10 cellular contexts compared by ENCODE assay signal in genomic region chr5:172800088-172800551, GRCh38. TPM values are rescaled to one million over a fixed set of nuclear protein-coding genes. Genes with fewer than 3 reads are reported as not detected.
DNase-seq lines count a peak whose midpoint lies in the region; ATAC-seq and TF ChIP-seq lines count a peak whose summit lies in the region.
"Had no signal": no experiment of that assay in that cellular context is flagged by ENCODE, and none has a peak within 500 bp of the region (broad histone marks: within the 10 kb centered on the region; RNA-seq: fewer than 3 reads in every experiment).

No MANE protein-coding gene starts in this region.

- intact Hi-C loops in ovary (cut with DNase I) = no loop called here
- intact Hi-C loops in gastrocnemius medialis (cut with DNase I; ENCODE audit: low total_unique reads) = no loop called here

- no peak overlapping the region for H3K4me2 ChIP-seq in GM23338

- H3K4me1 Mint-ChIP-seq in CD4-positive, CD25-positive, alpha-beta regulatory T cell = peaks cover 0 to 10% (median 8%) of the 10 kb centered on the region in 4 donors
- H3K4me1 Mint-ChIP-seq in GM23338 = peaks cover 8% of the 10 kb centered on the region

- no peaks in the 10 kb centered on the region for H3K27me3 Mint-ChIP-seq in CD4-positive, CD25-positive, alpha-beta regulatory T cell
- H3K27me3 Mint-ChIP-seq in GM23338 (ENCODE audit: insufficient read depth, low read depth, poor library complexity) = peaks cover 6% of the 10 kb centered on the region

- peak; percentile 15 for TF ChIP-seq POLR2A in ovary (IDR thresholded peaks at IDR 0.05)
- TF ChIP-seq POLR2A in gastrocnemius medialis (IDR thresholded peaks at IDR 0.05) = no peak

- TF ChIP-seq CTCF in ovary (IDR thresholded peaks at IDR 0.05) = no peak
- TF ChIP-seq CTCF in GM23338 (conservative IDR thresholded peaks at IDR 0.05; ENCODE audit: low read depth in 2 of 2) = no peak
- no peak for TF ChIP-seq CTCF in gastrocnemius medialis (IDR thresholded peaks at IDR 0.05 in 4 of 5, conservative IDR thresholded peaks at IDR 0.05 in 1 of 5)

- no peak overlapping the region for H3K27ac ChIP-seq in CD4-positive, CD25-positive, alpha-beta regulatory T cell (ENCODE audit: insufficient read depth, low read length, poor library complexity, severe bottlenecking)
- no peak overlapping the region for H3K27ac ChIP-seq in ovary
- no peak overlapping the region for H3K27ac ChIP-seq in GM23338 (ENCODE audit: low read depth)
- peak overlapping the region in 2 of 4 donors; percentile 3 to 31 for H3K27ac ChIP-seq in gastrocnemius medialis
- H3K27ac ChIP-seq: prostate gland had no signal

- H3K4me1 ChIP-seq in CD4-positive, CD25-positive, alpha-beta regulatory T cell (ENCODE audit: control insufficient read depth, insufficient read depth, low read length, poor library complexity, severe bottlenecking) = peaks cover 4% of the 10 kb centered on the region
- H3K4me1 ChIP-seq in ovary (ENCODE audit: insufficient read depth) = peaks cover 8% of the 10 kb centered on the region
- peaks cover 8% of the 10 kb centered on the region; the same call in 1 of the 2 replicates for H3K4me1 ChIP-seq in GM23338 (ENCODE audit: insufficient read depth)
- H3K4me1 ChIP-seq in gastrocnemius medialis = peaks cover 10 to 15% of the 10 kb centered on the region in 2 donors
- H3K4me1 ChIP-seq: prostate gland had no signal

- no peaks in the 10 kb centered on the region for H3K9me2 ChIP-seq in GM23338 (ENCODE audit: insufficient read depth)

- no peaks in the 10 kb centered on the region for H3K9me3 ChIP-seq in CD4-positive, CD25-positive, alpha-beta regulatory T cell (ENCODE audit: control insufficient read depth in 2 of 2, low read length in 2 of 2)
- no peaks in the 10 kb centered on the region for H3K9me3 ChIP-seq in ovary
- H3K9me3 ChIP-seq in gastrocnemius medialis = no peaks in the 10 kb centered on the region
- H3K9me3 ChIP-seq: prostate gland had no signal

- no peak overlapping the region for H3K4me3 Mint-ChIP-seq in CD4-positive, CD25-positive, alpha-beta regulatory T cell
- H3K4me3 Mint-ChIP-seq in GM23338 = no peak overlapping the region

- H3K27me3 ChIP-seq in CD4-positive, CD25-positive, alpha-beta regulatory T cell (ENCODE audit: control insufficient read depth, insufficient read depth, low read length) = no peaks in the 10 kb centered on the region
- H3K27me3 ChIP-seq in ovary (no peaks in the 10 kb centered on the region), GM23338 (ENCODE audit: insufficient read depth) (no peaks in the 10 kb centered on the region), gastrocnemius medialis (no peaks in the 10 kb centered on the region)

- H3K36me3 Mint-ChIP-seq in CD4-positive, CD25-positive, alpha-beta regulatory T cell = no peaks in the 10 kb centered on the region
- no peaks in the 10 kb centered on the region for H3K36me3 Mint-ChIP-seq in GM23338 (ENCODE audit: low read depth)

- peak; percentile 21 to 50 for ATAC-seq in CD4-positive, CD25-positive, alpha-beta regulatory T cell (ENCODE audit: low read depth in 2 of 2)
- ATAC-seq in GM23338 = no peak
- no peak for ATAC-seq in gastrocnemius medialis
- no peak for ATAC-seq in HG03095 (IDR thresholded peaks at IDR 0.05; ENCODE audit: unreplicated experiment)

- H3K36me3 ChIP-seq in CD4-positive, CD25-positive, alpha-beta regulatory T cell (ENCODE audit: control insufficient read depth, insufficient read depth, low read length) = no peaks in the 10 kb centered on the region
- H3K36me3 ChIP-seq in ovary (no peaks in the 10 kb centered on the region), GM23338 (ENCODE audit: insufficient read depth) (no peaks in the 10 kb centered on the region), gastrocnemius medialis (no peaks in the 10 kb centered on the region)
- H3K36me3 ChIP-seq: prostate gland had no signal

- 90 to 94% (median 90%) methylated on average over 16 of the region's 16 CpGs for WGBS in ovary, 3 donors

- no peak for DNase-seq in CD4-positive, CD25-positive, alpha-beta regulatory T cell
- DNase-seq in SKM-1 (lab: John Stamatoyannopoulos, UW; ENCODE audit: unreplicated experiment) (peak; percentile 92), globus pallidus (ENCODE audit: low spot score) (peak; percentile 34), ovary (peak in 2 of 5 donors; percentile 33 to 58), GM23338 (ENCODE audit: low spot score) (no peak), HT-29 (ENCODE audit: low spot score) (no peak), gastrocnemius medialis (no peak)
- DNase-seq: SHP77 had no signal

- H3K79me2 ChIP-seq in GM23338 (replicated peaks; ENCODE audit: insufficient read depth) = no peaks in the 10 kb centered on the region

- no peak for TF ChIP-seq EP300 in ovary (IDR thresholded peaks at IDR 0.05)

- no peaks in the 10 kb centered on the region for H3K9me3 Mint-ChIP-seq in CD4-positive, CD25-positive, alpha-beta regulatory T cell
- H3K9me3 Mint-ChIP-seq in GM23338 = no peaks in the 10 kb centered on the region

- no peak overlapping the region for H3K4me3 ChIP-seq in CD4-positive, CD25-positive, alpha-beta regulatory T cell (ENCODE audit: low read depth, low read length)
- no peak overlapping the region for H3K4me3 ChIP-seq in ovary
- H3K4me3 ChIP-seq in GM23338 = no peak overlapping the region
- H3K4me3 ChIP-seq in gastrocnemius medialis = no peak overlapping the region
- H3K4me3 ChIP-seq: prostate gland had no signal

- no peak overlapping the region for H2AFZ ChIP-seq in GM23338

- no peaks in the 10 kb centered on the region; the same call in 1 of the 2 replicates for H4K20me1 ChIP-seq in GM23338 (replicated peaks; ENCODE audit: insufficient read depth)

- peak overlapping the region in 1 of 3 donors; percentile 41 for H3K27ac Mint-ChIP-seq in CD4-positive, CD25-positive, alpha-beta regulatory T cell
- no peak overlapping the region for H3K27ac Mint-ChIP-seq in GM23338

- in situ Hi-C loops in gastrocnemius medialis (cut with MboI; ENCODE audit: low sequenced_read_pairs in 4 of 4) = no loop called here

- H3F3A ChIP-seq in GM23338 (replicated peaks; ENCODE audit: low read depth) = no peaks in the 10 kb centered on the region

TF ChIP-seq in GM23338, 12 proteins besides CTCF, POLR2A, EP300 and RAD21 (continues in another document):
- TF ChIP-seq JUNB (IDR thresholded peaks at IDR 0.05; ENCODE audit: unreplicated experiment) = no peak
- no peak for TF ChIP-seq ZNF331 (CRISPR knock-in tag; IDR thresholded peaks at IDR 0.05; ENCODE audit: low read depth)
- no peak for TF ChIP-seq CREB1 (CRISPR knock-in tag; IDR thresholded peaks at IDR 0.05; ENCODE audit: low read depth)
- TF ChIP-seq STAT1 (IDR thresholded peaks at IDR 0.05; ENCODE audit: unreplicated experiment) = no peak
- TF ChIP-seq EZH2 (IDR thresholded peaks at IDR 0.05; ENCODE audit: low read depth, unreplicated experiment) = no peak
- TF ChIP-seq ETS1 (IDR thresholded peaks at IDR 0.05) = no peak
- no peak for TF ChIP-seq EZH2phosphoT487 (IDR thresholded peaks at IDR 0.05; ENCODE audit: unreplicated experiment)
- no peak for TF ChIP-seq NANOG (IDR thresholded peaks at IDR 0.05; ENCODE audit: borderline replicate concordance)
- no peak for TF ChIP-seq POLR2AphosphoS5 (IDR thresholded peaks at IDR 0.05; ENCODE audit: low read depth)

RNA-seq across cellular contexts. Expression of gene DUSP1, which starts 29.1 kb away (rescaled TPM):
- 2,095 TPM for total RNA-seq in CD4-positive, CD25-positive, alpha-beta regulatory T cell
- polyA plus RNA-seq in CD4-positive, CD25-positive, alpha-beta regulatory T cell = 100 to 1,000 TPM; 298 to 551 (median 412) TPM
- 1,000 to 10,000 TPM in 2 of 7 donors, 100 to 1,000 TPM in 5; 112 to 2,672 (median 185) TPM for total RNA-seq in ovary
- polyA plus RNA-seq in ovary = 100 to 1,000 TPM; 201 to 248 TPM
- total RNA-seq in GM23338 (2014; rRNA removed; shearing (Covaris generic)) = 12.8 and 17.2 TPM in 2 replicates
- 8.7 and 9.7 TPM in 2 replicates for polyA plus RNA-seq in GM23338 (2016; fragmentation: Nextera tagmentation; extraction: Ambion mirVana)
- 275 and 286 TPM in 2 replicates for total RNA-seq in HT-29 (2014; rRNA removed; shearing (Covaris generic))
- 1,000 to 10,000 TPM in 1 of 4 donors, 100 to 1,000 TPM in 3; 345 to 1,004 (median 793) TPM for total RNA-seq in gastrocnemius medialis

RNA-seq across cellular contexts. Expression of gene ERGIC1, which starts 33.9 kb away (rescaled TPM):
- 58.4 TPM for total RNA-seq in CD4-positive, CD25-positive, alpha-beta regulatory T cell
- 10 to 100 TPM; 15.7 to 20.2 (median 18.4) TPM for polyA plus RNA-seq in CD4-positive, CD25-positive, alpha-beta regulatory T cell
- 100 to 1,000 TPM in 2 of 7 donors, 10 to 100 TPM in 5; 41.7 to 132 (median 92.3) TPM for total RNA-seq in ovary
- 100 to 1,000 TPM in 1 of 2 donors, 10 to 100 TPM in 1; 76.4 to 147 TPM for polyA plus RNA-seq in ovary
- 92.2 and 99.9 TPM in 2 replicates for total RNA-seq in GM23338 (2014; rRNA removed; shearing (Covaris generic))
- polyA plus RNA-seq in GM23338 (2016; fragmentation: Nextera tagmentation; extraction: Ambion mirVana) = 21.2 and 25.2 TPM in 2 replicates
- 132 and 159 TPM in 2 replicates for total RNA-seq in HT-29 (2014; rRNA removed; shearing (Covaris generic))
- 100 to 1,000 TPM in 1 of 4 donors, 10 to 100 TPM in 3; 54.4 to 108 (median 88.0) TPM for total RNA-seq in gastrocnemius medialis

Comparison
In these comparisons a context has a peak if more than half of its experiments do, and no peak if none do; other contexts are left out.
1. ATAC-seq: peak in CD4-positive, CD25-positive, alpha-beta regulatory T cell (2 of 2); none in GM23338 (single experiment), gastrocnemius medialis (0 of 2) and HG03095 (single experiment).
2. DNase-seq: peak in SKM-1 (single experiment) and globus pallidus (single experiment); none in CD4-positive, CD25-positive, alpha-beta regulatory T cell (0 of 3), GM23338 (single experiment), HT-29 (single experiment) and gastrocnemius medialis (0 of 2).